Comparison of ENCODE assay signal across 20 cellular contexts in genomic region chr4:141548791-141549190, GRCh38.
DNase-seq lines count a peak whose midpoint lies in the region; ATAC-seq and TF ChIP-seq lines count a peak whose summit lies in the region.
"Had no signal": no experiment of that assay in that cellular context is flagged by ENCODE, and none has a peak within 500 bp of the region (broad histone marks: within the 10 kb centered on the region; RNA-seq: fewer than 3 reads in every experiment).

No MANE protein-coding gene starts in this region.

- no peaks in the 10 kb centered on the region for H3K36me3 ChIP-seq in WERI-Rb-1
- H3K36me3 ChIP-seq: BLaER1 had no signal

- DNase-seq in AG08395 (ENCODE audit: low spot score) (peak; percentile 8), HCEC 1CT (peak; percentile 1), amniotic epithelial cell (ENCODE audit: low read depth) (peak; percentile 35), fibroblast of peridontal ligament (ENCODE audit: extremely low read depth) (peak; percentile 55), putamen (ENCODE audit: low spot score) (no peak), WERI-Rb-1 (no peak), NCI-H1436 (lab: John Stamatoyannopoulos, UW) (no peak)
- DNase-seq: CD4-positive, alpha-beta T cell; COR-L47; DND-41; NCI-H1694 treated with DMSO at 0.1 percent for 48 hours; NCI-H2081 treated with DMSO at 0.1 percent for 48 hours; NCI-H446 treated with DMSO at 0.1 percent for 48 hours; NCI-H526 treated with DMSO at 0.1 percent for 48 hours; RPMI8226; SHP77 had no signal

- H3K27ac ChIP-seq in WERI-Rb-1 = no peak overlapping the region
- H3K27ac ChIP-seq: BLaER1 had no signal

- H3K27me3 ChIP-seq in WERI-Rb-1 (ENCODE audit: insufficient read depth, low read depth, severe bottlenecking) = no peaks in the 10 kb centered on the region
- H3K27me3 ChIP-seq: BLaER1 had no signal

- TF ChIP-seq CTCF in WERI-Rb-1 (IDR thresholded peaks at IDR 0.05; ENCODE audit: low read depth, low read length) = no peak

- H3K9me3 ChIP-seq in WERI-Rb-1 (ENCODE audit: severe bottlenecking) = peaks cover 2% of the 10 kb centered on the region

- no peak for ATAC-seq in GM19395 (IDR thresholded peaks at IDR 0.05; ENCODE audit: unreplicated experiment)
- ATAC-seq: GM23338, HCT116 had no signal

- no peak overlapping the region for H3K4me3 ChIP-seq in WERI-Rb-1 (ENCODE audit: low read depth, low read length)
- H3K4me3 ChIP-seq: BLaER1, GM23338 had no signal

Comparison
In these comparisons a context has a peak if more than half of its experiments do, and no peak if none do; other contexts are left out.
1. DNase-seq: peak in AG08395 (single experiment), HCEC 1CT (single experiment), amniotic epithelial cell (single experiment) and fibroblast of peridontal ligament (single experiment); none in putamen (single experiment), WERI-Rb-1 (single experiment) and NCI-H1436 (single experiment).